10 cellular contexts compared by ENCODE assay signal in genomic region chr2:226489765-226490164, GRCh38.
A peak's percentile ranks its signal among the peaks of the same experiment; 100 is the strongest.
DNase-seq lines count a peak whose midpoint lies in the region; ATAC-seq and TF ChIP-seq lines count a peak whose summit lies in the region.
"Had no signal": no experiment of that assay in that cellular context is flagged by ENCODE, and none has a peak within 500 bp of the region (broad histone marks: within the 10 kb centered on the region; RNA-seq: fewer than 3 reads in every experiment).

No MANE protein-coding gene starts in this region.

- TF ChIP-seq CTCF in fibroblast of mammary gland (conservative IDR thresholded peaks at IDR 0.05; ENCODE audit: control insufficient read depth, insufficient read depth, low read depth, low read length) = no peak
- TF ChIP-seq CTCF in vagina (IDR thresholded peaks at IDR 0.05) = no peak

- H3K9me3 ChIP-seq in vagina = no peaks in the 10 kb centered on the region
- H3K9me3 ChIP-seq: stomach had no signal

- no peak overlapping the region for H3K27ac ChIP-seq in vagina
- H3K27ac ChIP-seq: stomach had no signal

- H3K36me3 ChIP-seq in vagina = no peaks in the 10 kb centered on the region
- H3K36me3 ChIP-seq: stomach had no signal

- TF ChIP-seq POLR2A in vagina (IDR thresholded peaks at IDR 0.05) = no peak

- no peaks in the 10 kb centered on the region for H3K4me1 ChIP-seq in vagina
- H3K4me1 ChIP-seq: stomach had no signal

- H3K4me3 ChIP-seq in fibroblast of mammary gland (ENCODE audit: control insufficient read depth, low read depth, low read length) (no peak overlapping the region), vagina (no peak overlapping the region)
- H3K4me3 ChIP-seq: stomach had no signal

- H3K27me3 ChIP-seq in vagina = no peaks in the 10 kb centered on the region
- H3K27me3 ChIP-seq: stomach had no signal

- peak; percentile 72 for ATAC-seq in GM19351 (IDR thresholded peaks at IDR 0.05; ENCODE audit: unreplicated experiment)
- ATAC-seq in HG03521 (IDR thresholded peaks at IDR 0.05; ENCODE audit: unreplicated experiment) = no peak

- DNase-seq in AG20443 (ENCODE audit: low spot score) (peak; percentile 70), HPDE6-E6E7 (ENCODE audit: extremely low spot score) (peak; percentile 43), fibroblast of mammary gland (ENCODE audit: low read depth) (peak; percentile 93), SHP77 (lab: John Stamatoyannopoulos, UW) (no peak), Kasumi-1 (lab: John Stamatoyannopoulos, UW) (no peak), vagina (ENCODE audit: extremely low spot score in 2 of 2) (no peak)
- DNase-seq: OCI-M1, stomach had no signal

- intact Hi-C loops in vagina (cut with DNase I) = no loop called here

Comparison
In these comparisons a context has a peak if more than half of its experiments do, and no peak if none do; other contexts are left out.
1. DNase-seq: peak in AG20443 (single experiment), HPDE6-E6E7 (single experiment) and fibroblast of mammary gland (single experiment); none in SHP77 (0 of 2), Kasumi-1 (0 of 2) and vagina (0 of 2).